Comparison of ENCODE assay signal across 8 cellular contexts in the genomic region with DNA sequence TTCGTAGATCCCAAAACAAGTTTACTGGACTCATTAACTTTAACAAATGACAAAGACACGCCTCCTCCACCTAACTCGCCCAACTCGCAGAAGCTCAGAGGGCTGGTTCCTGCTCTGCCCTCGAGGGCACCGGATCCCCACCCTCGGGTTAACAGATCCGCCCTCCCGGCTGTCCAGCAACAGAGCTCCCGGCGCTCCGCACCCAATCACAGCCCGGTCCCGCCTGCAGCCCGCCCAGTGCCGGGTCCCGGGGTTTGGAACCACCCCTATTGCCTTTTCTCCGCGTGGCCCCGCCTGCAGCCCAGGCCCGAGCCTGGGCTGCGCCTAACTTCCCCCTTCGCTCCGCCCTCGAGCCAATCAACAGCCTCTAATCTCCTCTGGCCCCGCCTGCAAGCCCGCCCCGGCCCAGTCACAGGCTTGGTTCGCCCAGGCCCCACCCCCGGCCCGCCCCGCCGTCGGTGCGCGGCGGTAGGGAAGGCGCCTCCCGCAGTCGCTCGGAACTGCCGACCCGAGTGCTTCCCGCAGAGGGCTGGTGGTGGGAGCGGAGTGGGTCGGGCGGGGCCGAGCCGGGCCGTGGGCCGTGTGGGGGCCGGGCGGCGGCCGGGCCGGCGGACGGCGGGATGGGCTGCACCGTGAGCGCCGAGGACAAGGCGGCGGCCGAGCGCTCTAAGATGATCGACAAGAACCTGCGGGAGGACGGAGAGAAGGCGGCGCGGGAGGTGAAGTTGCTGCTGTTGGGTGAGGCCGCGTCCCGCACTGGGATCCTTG. TPM values are rescaled to one million over a fixed set of nuclear protein-coding genes. Genes with fewer than 3 reads are reported as not detected.
DNase-seq lines count a peak whose midpoint lies in the region; ATAC-seq and TF ChIP-seq lines count a peak whose summit lies in the region.

TSS of gene GNAI2 (plus strand) at position 489 of the 768 bp plus-strand sequence. CDS start at position 621, 132 bp downstream.

- peaks cover 45% of the 10 kb centered on the region for H3K79me2 ChIP-seq in SU-DHL-6 (ENCODE audit: insufficient read depth, low read length)

- no peaks in the 10 kb centered on the region for H3F3A ChIP-seq in SU-DHL-6 (ENCODE audit: insufficient read depth)

- H3K36me3 ChIP-seq in SU-DHL-6 (ENCODE audit: low read length) (no peaks in the 10 kb centered on the region), thymus (ENCODE audit: control insufficient read depth, insufficient read depth) (peaks cover 10% of the 10 kb centered on the region)

- H3K9me3 Mint-ChIP-seq in activated naive CD8-positive, alpha-beta T cell treated with anti-CD3 and anti-CD28 coated beads, Interleukin-2, amount 10 ng/mL, durations not matched to agents 7 days and 5 days: no peaks in the 10 kb centered on the region
- H3K9me3 Mint-ChIP-seq in glutamatergic neuron (ENCODE audit: unreplicated experiment) (peaks cover 18% of the 10 kb centered on the region), osteocyte (ENCODE audit: unreplicated experiment) (no peaks in the 10 kb centered on the region)

- no peaks in the 10 kb centered on the region for H3K27me3 Mint-ChIP-seq in activated naive CD8-positive, alpha-beta T cell treated with anti-CD3 and anti-CD28 coated beads, Interleukin-2, amount 10 ng/mL, durations not matched to agents 7 days and 5 days
- H3K27me3 Mint-ChIP-seq in glutamatergic neuron (ENCODE audit: unreplicated experiment): peaks cover 25% of the 10 kb centered on the region
- no peaks in the 10 kb centered on the region for H3K27me3 Mint-ChIP-seq in osteocyte (ENCODE audit: unreplicated experiment)

- H4K20me1 ChIP-seq in SU-DHL-6 (ENCODE audit: low read depth, low read length): no peaks in the 10 kb centered on the region

- peaks cover 22% of the 10 kb centered on the region for H3K4me1 Mint-ChIP-seq in activated naive CD8-positive, alpha-beta T cell treated with anti-CD3 and anti-CD28 coated beads, Interleukin-2, amount 10 ng/mL, durations not matched to agents 7 days and 5 days
- H3K4me1 Mint-ChIP-seq in glutamatergic neuron (ENCODE audit: low read depth, unreplicated experiment) (peaks cover 29% of the 10 kb centered on the region), osteocyte (ENCODE audit: unreplicated experiment) (peaks cover 30% of the 10 kb centered on the region)

- POLR2A ChIA-PET in activated naive CD8-positive, alpha-beta T cell treated with anti-CD3 and anti-CD28 coated beads, Interleukin-2, amount 10 ng/mL, durations not matched to agents 7 days and 5 days (lab: Charles Lee): interaction anchor here (0.6 to 3.4 kb wide), 14 partner anchors 8 to 1982 kb away, joined by 3 to 48 read pairs (median 5); partner anchors contain the start of genes C3orf18, DCAF1, HYAL3 and NAA80

- TF ChIP-seq POLR2A in GM10847 (IDR thresholded peaks at IDR 0.05; ENCODE audit: extremely low read depth, insufficient read length): peak; percentile 96

- peak within 1 kb of the TSS; percentile 100 for H3K4me3 Mint-ChIP-seq in activated naive CD8-positive, alpha-beta T cell treated with anti-CD3 and anti-CD28 coated beads, Interleukin-2, amount 10 ng/mL, durations not matched to agents 7 days and 5 days
- peak within 1 kb of the TSS; percentile 98 for H3K4me3 Mint-ChIP-seq in glutamatergic neuron (ENCODE audit: unreplicated experiment)
- H3K4me3 Mint-ChIP-seq in osteocyte (ENCODE audit: unreplicated experiment): peak within 1 kb of the TSS; percentile 99

- H3K36me3 Mint-ChIP-seq in activated naive CD8-positive, alpha-beta T cell treated with anti-CD3 and anti-CD28 coated beads, Interleukin-2, amount 10 ng/mL, durations not matched to agents 7 days and 5 days: peaks cover 16% of the 10 kb centered on the region
- H3K36me3 Mint-ChIP-seq in glutamatergic neuron (ENCODE audit: unreplicated experiment): no peaks in the 10 kb centered on the region
- H3K36me3 Mint-ChIP-seq in osteocyte (ENCODE audit: unreplicated experiment): no peaks in the 10 kb centered on the region

- H3K27me3 ChIP-seq in SU-DHL-6 (ENCODE audit: low read length) (no peaks in the 10 kb centered on the region), thymus (ENCODE audit: control insufficient read depth, insufficient read depth) (no peaks in the 10 kb centered on the region)

- H3K4me2 ChIP-seq in SU-DHL-6 (ENCODE audit: low read depth, low read length, poor library complexity, severe bottlenecking): peak within 1 kb of the TSS; percentile 84

- WGBS in thymus: under 1% methylated on average over 75 of the region's 75 CpGs

- no peaks in the 10 kb centered on the region for H3K9me3 ChIP-seq in SU-DHL-6 (ENCODE audit: insufficient read depth, low read length)
- H3K9me3 ChIP-seq in thymus (ENCODE audit: control insufficient read depth): no peaks in the 10 kb centered on the region

- ATAC-seq in HG02678 (IDR thresholded peaks at IDR 0.05; ENCODE audit: unreplicated experiment): peak; percentile 93
- ATAC-seq in activated naive CD8-positive, alpha-beta T cell treated with anti-CD3 and anti-CD28 coated beads, Interleukin-2, amount 10 ng/mL, durations not matched to agents 7 days and 5 days (ENCODE audit: low read depth): peak; percentile 90

- peak within 1 kb of the TSS; percentile 50 for H2AFZ ChIP-seq in SU-DHL-6 (ENCODE audit: low read depth, low read length, severe bottlenecking)

- no peaks in the 10 kb centered on the region for H3K9me2 ChIP-seq in SU-DHL-6 (replicated peaks; ENCODE audit: insufficient read depth, low read length)

- H3K27ac ChIP-seq in SU-DHL-6 (ENCODE audit: low read depth, low read length) (peak within 1 kb of the TSS; percentile 76), thymus (ENCODE audit: low read depth) (peak within 1 kb of the TSS; percentile 97)

- H3K9ac ChIP-seq in SU-DHL-6 (ENCODE audit: low read length): peak within 1 kb of the TSS; percentile 72

- H3K27ac Mint-ChIP-seq in activated naive CD8-positive, alpha-beta T cell treated with anti-CD3 and anti-CD28 coated beads, Interleukin-2, amount 10 ng/mL, durations not matched to agents 7 days and 5 days: peak within 1 kb of the TSS; percentile 99
- H3K27ac Mint-ChIP-seq in glutamatergic neuron (ENCODE audit: unreplicated experiment) (peak within 1 kb of the TSS; percentile 98), osteocyte (ENCODE audit: unreplicated experiment) (peak within 1 kb of the TSS; percentile 92)

- DNase-seq in NCI-H128 (lab: John Stamatoyannopoulos, UW; ENCODE audit: unreplicated experiment) (peak; percentile 91), glutamatergic neuron (peak; percentile 98), osteocyte (ENCODE audit: extremely low spot score, unreplicated experiment) (peak; percentile 99)
- DNase-seq in activated naive CD8-positive, alpha-beta T cell treated with anti-CD3 and anti-CD28 coated beads, Interleukin-2, amount 10 ng/mL, durations not matched to agents 7 days and 5 days: peak; percentile 98

- no peak for TF ChIP-seq CTCF in SU-DHL-6 (IDR thresholded peaks at IDR 0.05; ENCODE audit: insufficient read depth, low read length, poor library complexity, severe bottlenecking)
- no peak for TF ChIP-seq CTCF in glutamatergic neuron (IDR thresholded peaks at IDR 0.05; ENCODE audit: partially characterized antibody, unreplicated experiment)
- TF ChIP-seq CTCF in osteocyte (IDR thresholded peaks at IDR 0.05): no peak

- peak within 1 kb of the TSS; percentile 96 for H3K4me3 ChIP-seq in SU-DHL-6 (ENCODE audit: insufficient read depth, low read length, poor library complexity, severe bottlenecking)
- peak within 1 kb of the TSS; percentile 99 for H3K4me3 ChIP-seq in thymus (ENCODE audit: low read length)

- H3K4me1 ChIP-seq in thymus (ENCODE audit: control insufficient read depth, insufficient read depth, low read length): peaks cover 20% of the 10 kb centered on the region

RNA-seq across cellular contexts. Expression of gene GNAI2, which starts in this region (rescaled TPM):
- total RNA-seq in activated naive CD8-positive, alpha-beta T cell treated with anti-CD3 and anti-CD28 coated beads, Interleukin-2, amount 10 ng/mL, durations not matched to agents 7 days and 5 days: 100 to 1,000 TPM; 435 to 448 TPM
- total RNA-seq in glutamatergic neuron (ENCODE audit: unreplicated experiment) (297 TPM), osteocyte (340 and 357 TPM in 2 replicates)
- 187 TPM for polyA plus RNA-seq in thymus

Comparison
In these comparisons a context has a peak if more than half of its experiments do, and no peak if none do; other contexts are left out.
1. Peak in every context shown above with its lines: DNase-seq, ATAC-seq, H3K4me3 ChIP-seq and H3K27ac ChIP-seq.